Comparison of ENCODE assay signal across 8 cellular contexts in genomic region chr2:238263204-238264071, GRCh38. TPM values are rescaled to one million over a fixed set of nuclear protein-coding genes. Genes with fewer than 3 reads are reported as not detected.
DNase-seq lines count a peak whose midpoint lies in the region; ATAC-seq, FAIRE-seq and TF ChIP-seq lines count a peak whose summit lies in the region.

No MANE protein-coding gene starts in this region.

- H3K36me3 Mint-ChIP-seq in activated CD4-positive, alpha-beta T cell treated with anti-CD3 and anti-CD28 coated beads for 36 hours (ENCODE audit: low read depth), result peaks cover 21% of the 10 kb centered on the region

- peak overlapping the region; percentile 88 for H3K27ac ChIP-seq in HepG2 (ENCODE audit: extremely low read length, insufficient read depth, low read length)

- H3K4me2 ChIP-seq in HepG2 (ENCODE audit: low read depth, low read length), result peak overlapping the region; percentile 77

- TF ChIP-seq RAD21 in HepG2 (CRISPR knock-in tag; IDR thresholded peaks at IDR 0.05), result peak; percentile 99

- H3K36me3 ChIP-seq in HepG2 (replicated peaks in 1 of 2; ENCODE audit: control insufficient read depth in 1 of 2, insufficient read depth in 2 of 2, low read length in 2 of 2), result peaks cover 18 to 73% of the 10 kb centered on the region in 2 experiments

- peak overlapping the region; percentile 24 for H2AFZ ChIP-seq in HepG2 (ENCODE audit: low read length)

- peak; percentile 62 for ATAC-seq in GM21723 (IDR thresholded peaks at IDR 0.05; ENCODE audit: unreplicated experiment)
- ATAC-seq in activated CD4-positive, alpha-beta T cell treated with anti-CD3 and anti-CD28 coated beads for 36 hours, result peak; percentile 87
- ATAC-seq in HepG2, result peak; percentile 93
- ATAC-seq in GM21576 (IDR thresholded peaks at IDR 0.05; ENCODE audit: unreplicated experiment), result no peak

- peak; percentile 100 for FAIRE-seq in HepG2 (lab: Jason Lieb, UNC)

- TF ChIP-seq EP300 in HepG2 (IDR thresholded peaks at IDR 0.05; ENCODE audit: low read depth in 2 of 2, low read length in 2 of 2), result peak; percentile 68 to 70; a peak in 2 of 4 replicates
- TF ChIP-seq EP300 in HepG2 (CRISPR knock-in tag; IDR thresholded peaks at IDR 0.05; ENCODE audit: borderline replicate concordance), result peak; percentile 60; the same call in 1 of the 2 replicates

- peak overlapping the region in 1 of 3 experiments; percentile 44; a peak in 2 of 6 replicates for H3K4me3 ChIP-seq in HepG2 (replicated peaks in 1 of 3; ENCODE audit: insufficient read depth in 1 of 3, low read depth in 2 of 3, low read length in 3 of 3)

- 8% methylated on average over 13 of the region's 13 CpGs for WGBS in HepG2 (ENCODE audit: low lambda C conversion rate)

- in situ Hi-C loops in HepG2 (cut with HindIII; ENCODE audit: extremely low pct_ligation_motif_present, low pct_unique_long_range_greater_than_20kb), result loop anchor here (10.0 kb wide), 1 partner anchor 409 kb away; the partner anchor contains the start of gene RAMP1

- no peaks in the 10 kb centered on the region for H4K20me1 ChIP-seq in HepG2 (ENCODE audit: insufficient read depth, low read length)

- no peaks in the 10 kb centered on the region for H3K79me2 ChIP-seq in HepG2 (ENCODE audit: insufficient read depth, low read length)

- H3K27ac Mint-ChIP-seq in activated CD4-positive, alpha-beta T cell treated with anti-CD3 and anti-CD28 coated beads for 36 hours, result peak overlapping the region; percentile 63

- peak; percentile 76 to 80 for DNase-seq in AML-193 (lab: John Stamatoyannopoulos, UW)
- peak; percentile 48 for DNase-seq in NCI-H446 treated with DMSO at 0.1 percent for 48 hours (lab: John Stamatoyannopoulos, UW)
- peak; percentile 88 for DNase-seq in activated CD4-positive, alpha-beta T cell treated with anti-CD3 and anti-CD28 coated beads for 36 hours
- DNase-seq in dedifferentiated amniotic fluid mesenchymal stem cell (ENCODE audit: extremely low spot score), result peak; percentile 92
- DNase-seq in HepG2 (ENCODE audit: low spot score), result peak; percentile 98
- DNase-seq in stimulated activated CD4-positive, alpha-beta T cell treated with anti-CD3 and anti-CD28 coated beads, Interleukin-4, amount 100 ng/mL, for 1 hour, result peak; percentile 76

- no peak overlapping the region for H3K4me3 Mint-ChIP-seq in activated CD4-positive, alpha-beta T cell treated with anti-CD3 and anti-CD28 coated beads for 36 hours

- no peaks in the 10 kb centered on the region for H3K27me3 Mint-ChIP-seq in activated CD4-positive, alpha-beta T cell treated with anti-CD3 and anti-CD28 coated beads for 36 hours

- H3K9me3 Mint-ChIP-seq in activated CD4-positive, alpha-beta T cell treated with anti-CD3 and anti-CD28 coated beads for 36 hours (ENCODE audit: low read depth), result no peaks in the 10 kb centered on the region

- TSS peak; percentile 46 for BruUV-seq in HepG2 (replicated peaks; lab: Mats Ljungman, UMichigan)

- peak overlapping the region; percentile 52 for H3K9ac ChIP-seq in HepG2 (ENCODE audit: insufficient read depth, low read depth, low read length)

- H3K4me1 Mint-ChIP-seq in activated CD4-positive, alpha-beta T cell treated with anti-CD3 and anti-CD28 coated beads for 36 hours, result peaks cover 3% of the 10 kb centered on the region

- intact Hi-C loops in activated CD4-positive, alpha-beta T cell treated with anti-CD3 and anti-CD28 coated beads for 36 hours (cut with DNase I, micrococcal nuclease), result loop anchor here (1.0 to 10.0 kb wide), 5 partner anchors 99 to 681 kb away; partner anchors contain the start of gene RAMP1 (in 1 of the 2)
- intact Hi-C loops in HepG2 (cut with micrococcal nuclease; ENCODE audit: unreplicated experiment), result loop anchor here (1.0 kb wide), 4 partner anchors 22 to 405 kb away; partner anchors contain the start of gene ILKAP

- TF ChIP-seq POLR2A in HepG2 (IDR thresholded peaks at IDR 0.05; ENCODE audit: insufficient read depth in 1 of 2, low read depth in 2 of 2, low read length in 2 of 2), result peak in 1 of 2 experiments; percentile 76; a peak in 2 of 4 replicates

- CTCF ChIA-PET in activated CD4-positive, alpha-beta T cell treated with anti-CD3 and anti-CD28 coated beads for 36 hours (lab: Charles Lee), result interaction anchor here (0.5 to 1.6 kb wide), 32 partner anchors 9 to 516 kb away, joined by 3 to 10 read pairs (median 4); partner anchors contain the start of gene PER2
- CTCF ChIA-PET in HepG2 (lab: Yijun Ruan, JAX; ENCODE audit: low intra/inter-chr PET ratio, low total read pairs), result interaction anchor here (0.6 to 2.2 kb wide), 5 partner anchors 19 to 405 kb away, joined by 3 to 6 read pairs (median 3); partner anchors contain the start of gene PER2

- POLR2A ChIA-PET in activated CD4-positive, alpha-beta T cell treated with anti-CD3 and anti-CD28 coated beads for 36 hours (lab: Charles Lee), result no interaction called here
- POLR2A ChIA-PET in HepG2 (lab: Yijun Ruan, JAX), result interaction anchor here (0.8 to 3.1 kb wide), 12 partner anchors 11 to 405 kb away, joined by 3 to 44 read pairs (median 6); partner anchors contain the start of genes HES6, PER2 and SCLY

- no peaks in the 10 kb centered on the region for H3K27me3 ChIP-seq in HepG2 (ENCODE audit: control insufficient read depth in 1 of 2, insufficient read depth in 2 of 2, low read length in 2 of 2)

- no peaks in the 10 kb centered on the region for H3K9me3 ChIP-seq in HepG2 (ENCODE audit: low read length)

- peaks cover 50% of the 10 kb centered on the region for H3K4me1 ChIP-seq in HepG2 (ENCODE audit: insufficient read depth, low read length)

- TF ChIP-seq CTCF in HepG2 (CRISPR knock-in tag; IDR thresholded peaks at IDR 0.05), result peak; percentile 93

RNA-seq across cellular contexts. Expression of gene HES6, which starts 23.6 kb away (rescaled TPM):
- total RNA-seq in activated CD4-positive, alpha-beta T cell treated with anti-CD3 and anti-CD28 coated beads for 36 hours, result 1 to 10 TPM; 1.8 to 4.0 TPM
- total RNA-seq in HepG2 (2016; rRNA removed; fragmentation: Illumina TruSeq; extraction: Trizol), result 59.0 and 82.8 TPM in 2 replicates
- 147 and 163 TPM in 2 replicates for total RNA-seq in HepG2 (2016; cell fraction: cytosol; rRNA removed; fragmentation: Illumina TruSeq; extraction: Trizol; ENCODE audit: low read depth)
- 53.8 and 85.2 TPM in 2 replicates for total RNA-seq in HepG2 (2016; cell fraction: insoluble cytoplasmic fraction; rRNA removed; fragmentation: Illumina TruSeq; extraction: Trizol)
- 185 and 209 TPM in 2 replicates for total RNA-seq in HepG2 (2016; cell fraction: membrane; rRNA removed; fragmentation: Illumina TruSeq; extraction: Trizol)
- 38.9 and 45.1 TPM in 2 replicates for total RNA-seq in HepG2 (2016; cell fraction: nucleus; rRNA removed; fragmentation: Illumina TruSeq; extraction: Trizol)
- 19.5 and 25.3 TPM in 2 replicates for polyA plus RNA-seq in HepG2 (2011; rRNA removed)
- polyA plus RNA-seq in HepG2 (2011; cell fraction: cytosol; rRNA removed), result 16.3 and 30.2 TPM in 2 replicates
- 53.7 and 55.3 TPM in 2 replicates for polyA plus RNA-seq in HepG2 (2011; cell fraction: nucleus; rRNA removed)
- 15.6 and 22.1 TPM in 2 replicates for polyA plus RNA-seq in HepG2 (2012)
- 142 and 160 TPM in 2 replicates for polyA plus RNA-seq in HepG2 (2016; cell fraction: cytosol; fragmentation: Illumina TruSeq; extraction: Trizol; ENCODE audit: low read depth)
- polyA plus RNA-seq in HepG2 (2016; cell fraction: insoluble cytoplasmic fraction; fragmentation: Illumina TruSeq; extraction: Trizol; ENCODE audit: low read depth), result 56.0 and 58.7 TPM in 2 replicates
- 144 and 147 TPM in 2 replicates for polyA plus RNA-seq in HepG2 (2016; cell fraction: membrane; fragmentation: Illumina TruSeq; extraction: Trizol; ENCODE audit: low read depth)
- polyA plus RNA-seq in HepG2 (2016; cell fraction: nucleus; fragmentation: Illumina TruSeq; extraction: Trizol; ENCODE audit: insufficient read depth, low read depth), result 73.3 and 84.5 TPM in 2 replicates
- 0.30 and 12.1 TPM in 2 replicates for polyA minus RNA-seq in HepG2 (2011; rRNA and poly(A)+ RNA removed; ENCODE audit: low replicate concordance)
- polyA minus RNA-seq in HepG2 (2011; cell fraction: cytosol; rRNA and poly(A)+ RNA removed), result 10.4 and 11.7 TPM in 2 replicates
- polyA minus RNA-seq in HepG2 (2011; cell fraction: nucleus; rRNA and poly(A)+ RNA removed), result 3.1 and 4.4 TPM in 2 replicates

RNA-seq across cellular contexts. Expression of gene PER2, which starts 25.0 kb away (rescaled TPM):
- 10 to 100 TPM; 12.2 to 13.5 TPM for total RNA-seq in activated CD4-positive, alpha-beta T cell treated with anti-CD3 and anti-CD28 coated beads for 36 hours
- total RNA-seq in HepG2 (2016; rRNA removed; fragmentation: Illumina TruSeq; extraction: Trizol), result 6.8 and 9.4 TPM in 2 replicates
- total RNA-seq in HepG2 (2016; cell fraction: cytosol; rRNA removed; fragmentation: Illumina TruSeq; extraction: Trizol; ENCODE audit: low read depth), result 21.5 and 22.6 TPM in 2 replicates
- total RNA-seq in HepG2 (2016; cell fraction: insoluble cytoplasmic fraction; rRNA removed; fragmentation: Illumina TruSeq; extraction: Trizol), result 5.4 and 8.6 TPM in 2 replicates
- total RNA-seq in HepG2 (2016; cell fraction: membrane; rRNA removed; fragmentation: Illumina TruSeq; extraction: Trizol), result 9.6 TPM in 2 replicates
- 9.6 and 11.5 TPM in 2 replicates for total RNA-seq in HepG2 (2016; cell fraction: nucleus; rRNA removed; fragmentation: Illumina TruSeq; extraction: Trizol)
- polyA plus RNA-seq in HepG2 (2011; rRNA removed), result 5.1 TPM in 2 replicates
- 2.3 and 2.9 TPM in 2 replicates for polyA plus RNA-seq in HepG2 (2011; cell fraction: cytosol; rRNA removed)
- polyA plus RNA-seq in HepG2 (2011; cell fraction: nucleus; rRNA removed), result 12.7 and 15.5 TPM in 2 replicates
- 7.2 and 7.6 TPM in 2 replicates for polyA plus RNA-seq in HepG2 (2012)
- 0.31 and 0.44 TPM in 2 replicates for polyA plus RNA-seq in HepG2 (2016; cell fraction: cytosol; fragmentation: Illumina TruSeq; extraction: Trizol; ENCODE audit: low read depth)
- 5.0 and 6.1 TPM in 2 replicates for polyA plus RNA-seq in HepG2 (2016; cell fraction: insoluble cytoplasmic fraction; fragmentation: Illumina TruSeq; extraction: Trizol; ENCODE audit: low read depth)
- polyA plus RNA-seq in HepG2 (2016; cell fraction: membrane; fragmentation: Illumina TruSeq; extraction: Trizol; ENCODE audit: low read depth), result 1.3 and 1.5 TPM in 2 replicates
- polyA plus RNA-seq in HepG2 (2016; cell fraction: nucleus; fragmentation: Illumina TruSeq; extraction: Trizol; ENCODE audit: insufficient read depth, low read depth), result 18.1 and 18.4 TPM in 2 replicates
- polyA minus RNA-seq in HepG2 (2011; rRNA and poly(A)+ RNA removed; ENCODE audit: low replicate concordance), result 8.0 and 20.0 TPM in 2 replicates
- polyA minus RNA-seq in HepG2 (2011; cell fraction: cytosol; rRNA and poly(A)+ RNA removed), result 6.6 and 9.5 TPM in 2 replicates
- polyA minus RNA-seq in HepG2 (2011; cell fraction: nucleus; rRNA and poly(A)+ RNA removed), result 40.7 and 48.7 TPM in 2 replicates

RNA-seq across cellular contexts. Expression of gene TRAF3IP1, which starts 56.9 kb away (rescaled TPM):
- 1 to 10 TPM; 8.5 to 9.8 TPM for total RNA-seq in activated CD4-positive, alpha-beta T cell treated with anti-CD3 and anti-CD28 coated beads for 36 hours
- 12.9 TPM in 2 replicates for total RNA-seq in HepG2 (2016; rRNA removed; fragmentation: Illumina TruSeq; extraction: Trizol)
- 11.5 and 11.7 TPM in 2 replicates for total RNA-seq in HepG2 (2016; cell fraction: cytosol; rRNA removed; fragmentation: Illumina TruSeq; extraction: Trizol; ENCODE audit: low read depth)
- 12.5 and 15.2 TPM in 2 replicates for total RNA-seq in HepG2 (2016; cell fraction: insoluble cytoplasmic fraction; rRNA removed; fragmentation: Illumina TruSeq; extraction: Trizol)
- 8.5 and 9.1 TPM in 2 replicates for total RNA-seq in HepG2 (2016; cell fraction: membrane; rRNA removed; fragmentation: Illumina TruSeq; extraction: Trizol)
- 6.5 and 10.2 TPM in 2 replicates for total RNA-seq in HepG2 (2016; cell fraction: nucleus; rRNA removed; fragmentation: Illumina TruSeq; extraction: Trizol)
- polyA plus RNA-seq in HepG2 (2011; rRNA removed), result 4.1 and 5.0 TPM in 2 replicates
- 2.7 and 3.7 TPM in 2 replicates for polyA plus RNA-seq in HepG2 (2011; cell fraction: cytosol; rRNA removed)
- polyA plus RNA-seq in HepG2 (2011; cell fraction: nucleus; rRNA removed), result 4.1 and 4.3 TPM in 2 replicates
- polyA plus RNA-seq in HepG2 (2012), result 7.5 and 8.6 TPM in 2 replicates
- polyA plus RNA-seq in HepG2 (2016; cell fraction: cytosol; fragmentation: Illumina TruSeq; extraction: Trizol; ENCODE audit: low read depth), result 1.2 and 1.5 TPM in 2 replicates
- polyA plus RNA-seq in HepG2 (2016; cell fraction: insoluble cytoplasmic fraction; fragmentation: Illumina TruSeq; extraction: Trizol; ENCODE audit: low read depth), result 16.1 and 18.0 TPM in 2 replicates
- polyA plus RNA-seq in HepG2 (2016; cell fraction: membrane; fragmentation: Illumina TruSeq; extraction: Trizol; ENCODE audit: low read depth), result 4.0 and 4.6 TPM in 2 replicates
- 17.1 and 17.8 TPM in 2 replicates for polyA plus RNA-seq in HepG2 (2016; cell fraction: nucleus; fragmentation: Illumina TruSeq; extraction: Trizol; ENCODE audit: insufficient read depth, low read depth)
- 3.0 and 4.5 TPM in 2 replicates for polyA minus RNA-seq in HepG2 (2011; rRNA and poly(A)+ RNA removed; ENCODE audit: low replicate concordance)
- 2.3 and 3.6 TPM in 2 replicates for polyA minus RNA-seq in HepG2 (2011; cell fraction: cytosol; rRNA and poly(A)+ RNA removed)
- polyA minus RNA-seq in HepG2 (2011; cell fraction: nucleus; rRNA and poly(A)+ RNA removed), result 2.7 and 3.7 TPM in 2 replicates

RNA-seq across cellular contexts. Expression of gene ILKAP, which starts 59.9 kb away (rescaled TPM):
- 10 to 100 TPM; 39.2 to 44.3 TPM for total RNA-seq in activated CD4-positive, alpha-beta T cell treated with anti-CD3 and anti-CD28 coated beads for 36 hours
- total RNA-seq in HepG2 (2016; rRNA removed; fragmentation: Illumina TruSeq; extraction: Trizol), result 28.8 and 33.1 TPM in 2 replicates
- total RNA-seq in HepG2 (2016; cell fraction: cytosol; rRNA removed; fragmentation: Illumina TruSeq; extraction: Trizol; ENCODE audit: low read depth), result 48.9 and 49.3 TPM in 2 replicates
- total RNA-seq in HepG2 (2016; cell fraction: insoluble cytoplasmic fraction; rRNA removed; fragmentation: Illumina TruSeq; extraction: Trizol), result 29.4 and 32.7 TPM in 2 replicates
- 27.7 and 27.8 TPM in 2 replicates for total RNA-seq in HepG2 (2016; cell fraction: membrane; rRNA removed; fragmentation: Illumina TruSeq; extraction: Trizol)
- 36.5 and 38.3 TPM in 2 replicates for total RNA-seq in HepG2 (2016; cell fraction: nucleus; rRNA removed; fragmentation: Illumina TruSeq; extraction: Trizol)
- polyA plus RNA-seq in HepG2 (2011; rRNA removed), result 29.6 and 31.7 TPM in 2 replicates
- 18.8 and 19.7 TPM in 2 replicates for polyA plus RNA-seq in HepG2 (2011; cell fraction: cytosol; rRNA removed)
- polyA plus RNA-seq in HepG2 (2011; cell fraction: nucleus; rRNA removed), result 88.3 TPM in 2 replicates
- 20.7 and 25.1 TPM in 2 replicates for polyA plus RNA-seq in HepG2 (2012)
- polyA plus RNA-seq in HepG2 (2016; cell fraction: cytosol; fragmentation: Illumina TruSeq; extraction: Trizol; ENCODE audit: low read depth), result 19.8 and 22.9 TPM in 2 replicates
- polyA plus RNA-seq in HepG2 (2016; cell fraction: insoluble cytoplasmic fraction; fragmentation: Illumina TruSeq; extraction: Trizol; ENCODE audit: low read depth), result 37.7 and 40.4 TPM in 2 replicates
- polyA plus RNA-seq in HepG2 (2016; cell fraction: membrane; fragmentation: Illumina TruSeq; extraction: Trizol; ENCODE audit: low read depth), result 21.8 and 23.4 TPM in 2 replicates
- 90.6 and 92.2 TPM in 2 replicates for polyA plus RNA-seq in HepG2 (2016; cell fraction: nucleus; fragmentation: Illumina TruSeq; extraction: Trizol; ENCODE audit: insufficient read depth, low read depth)
- polyA minus RNA-seq in HepG2 (2011; rRNA and poly(A)+ RNA removed; ENCODE audit: low replicate concordance), result 19.4 and 31.8 TPM in 2 replicates
- polyA minus RNA-seq in HepG2 (2011; cell fraction: cytosol; rRNA and poly(A)+ RNA removed), result 6.0 and 7.4 TPM in 2 replicates
- 50.5 and 52.7 TPM in 2 replicates for polyA minus RNA-seq in HepG2 (2011; cell fraction: nucleus; rRNA and poly(A)+ RNA removed)

Comparison
In these comparisons a context has a peak if more than half of its experiments do, and no peak if none do; other contexts are left out.
1. DNase-seq: peak in every context shown above with its lines; median percentile 98 in HepG2; 92 in dedifferentiated amniotic fluid mesenchymal stem cell; 88 in activated CD4-positive, alpha-beta T cell treated with anti-CD3 and anti-CD28 coated beads for 36 hours; 78 in AML-193; 76 in stimulated activated CD4-positive, alpha-beta T cell treated with anti-CD3 and anti-CD28 coated beads, Interleukin-4, amount 100 ng/mL, for 1 hour; 48 in NCI-H446 treated with DMSO at 0.1 percent for 48 hours.
2. RNA of gene HES6, which starts 23.6 kb away (total RNA-seq): 38.9 to 209 TPM in HepG2; 1.8 to 4.0 TPM in activated CD4-positive, alpha-beta T cell treated with anti-CD3 and anti-CD28 coated beads for 36 hours; every median in the first group is over 4 times any median in the second.